ENCODE assay signal across 5 cellular contexts in genomic region chr2:37806004-37806403, GRCh38.
DNase-seq lines count a peak whose midpoint lies in the region; ATAC-seq, FAIRE-seq and TF ChIP-seq lines count a peak whose summit lies in the region.
"Not testable (repeated sequence)": the region's sequence is repeated elsewhere in the genome, so short reads cannot be mapped to it uniquely, and the experiment has no call there.

No MANE protein-coding gene starts in this region.

- not testable (repeated sequence) for H3K27ac ChIP-seq in IMR-90 (ENCODE audit: insufficient read depth, low read length); mesenchymal stem cell (ENCODE audit: low read length, poor library complexity, severe bottlenecking)

- H3K4me3 ChIP-seq in IMR-90 (ENCODE audit: insufficient read depth, low read depth, low read length); mesenchymal stem cell (ENCODE audit: insufficient read depth in 1 of 2, low read depth in 1 of 2, low read length in 2 of 2): not testable (repeated sequence)

- not testable (repeated sequence) for H2BK15ac ChIP-seq in IMR-90 (ENCODE audit: low read depth, low read length); mesenchymal stem cell (ENCODE audit: low read depth, poor library complexity, severe bottlenecking)

- not testable (repeated sequence) for H4K5ac ChIP-seq in IMR-90 (ENCODE audit: low read depth, low read length)

- H2BK12ac ChIP-seq in mesenchymal stem cell (ENCODE audit: low read length in 2 of 2): not testable (repeated sequence)

- dilution Hi-C loops in IMR-90 (cut with HindIII; ENCODE audit: low sequenced_read_pairs, unreplicated experiment): not testable (repeated sequence)

- not testable (repeated sequence) for H2AK9ac ChIP-seq in IMR-90 (replicated peaks; ENCODE audit: low read depth, low read length, poor library complexity)

- not testable (repeated sequence) for H3K9me3 ChIP-seq in IMR-90 (ENCODE audit: control insufficient read depth, insufficient read depth, low read length); mesenchymal stem cell (ENCODE audit: control insufficient read depth, low read length)

- POLR2A ChIA-PET in IMR-90 (lab: Charles Lee; ENCODE audit: unreplicated experiment): not testable (repeated sequence)

- not testable (repeated sequence) for DNase-seq in HTR-8/SVneo (ENCODE audit: insufficient read length, low spot score); IMR-90; mesenchymal stem cell
- DNase-seq in RPMI7951 (ENCODE audit: low read depth) (peak; percentile 55), myocyte (ENCODE audit: low read depth) (peak; percentile 65)

- not testable (repeated sequence) for TF ChIP-seq RAD21 in IMR-90 (IDR thresholded peaks at IDR 0.05; ENCODE audit: low read length)

- not testable (repeated sequence) for H3K27me3 ChIP-seq in IMR-90 (ENCODE audit: control insufficient read depth, insufficient read depth, low read length); mesenchymal stem cell (ENCODE audit: control insufficient read depth in 1 of 2, insufficient read depth in 1 of 2, low read length in 2 of 2)

- peak overlapping the region; percentile 50 for H2BK120ac ChIP-seq in IMR-90 (ENCODE audit: low read depth, low read length)
- H2BK120ac ChIP-seq in mesenchymal stem cell (ENCODE audit: low read depth, low read length): not testable (repeated sequence)

- H3K18ac ChIP-seq in IMR-90 (ENCODE audit: low read depth, low read length) (0 out of 2 replicates have a peak overlapping the region, but pooled peaks have one; percentile 13), mesenchymal stem cell (ENCODE audit: low read depth in 1 of 2, low read length in 2 of 2) (peak overlapping the region in 1 of 2 experiments; percentile 18)

- BruUV-seq in IMR-90 (replicated peaks; lab: Mats Ljungman, UMichigan): not testable (repeated sequence)

- H3K14ac ChIP-seq in IMR-90 (replicated peaks; ENCODE audit: low read depth, low read length); mesenchymal stem cell (ENCODE audit: low read length in 2 of 2): not testable (repeated sequence)

- not testable (repeated sequence) for H3K56ac ChIP-seq in IMR-90 (ENCODE audit: extremely low read depth, insufficient read depth, low read length)

- intact Hi-C loops in IMR-90 (cut with micrococcal nuclease): not testable (repeated sequence)

- not testable (repeated sequence) for TF ChIP-seq POLR2A in IMR-90 (IDR thresholded peaks at IDR 0.05; ENCODE audit: low read depth, low read length)

- H3K4ac ChIP-seq in IMR-90 (ENCODE audit: low read depth, low read length); mesenchymal stem cell (ENCODE audit: low read depth in 1 of 2, low read length in 2 of 2): not testable (repeated sequence)

- not testable (repeated sequence) for ATAC-seq in IMR-90 (ENCODE audit: low read depth)

- H2BK20ac ChIP-seq in IMR-90 (ENCODE audit: low read depth, low read length): peak overlapping the region; percentile 43; the same call in 1 of the 2 replicates

- not testable (repeated sequence) for H4K20me1 ChIP-seq in IMR-90 (ENCODE audit: insufficient read depth, low read length)

- H4K8ac ChIP-seq in IMR-90 (ENCODE audit: low read depth in 2 of 2, low read length in 2 of 2): not testable (repeated sequence)
- H4K8ac ChIP-seq in mesenchymal stem cell (ENCODE audit: low read length): peak overlapping the region; percentile 15

- not testable (repeated sequence) for H3K36me3 ChIP-seq in IMR-90 (ENCODE audit: control insufficient read depth, insufficient read depth, low read length); mesenchymal stem cell (ENCODE audit: control insufficient read depth in 1 of 2, insufficient read depth in 2 of 2, low read depth in 1 of 2, low read length in 2 of 2)

- H2AFZ ChIP-seq in IMR-90 (replicated peaks; ENCODE audit: low read length, poor library complexity); mesenchymal stem cell (ENCODE audit: low read depth, low read length): not testable (repeated sequence)

- H3K9ac ChIP-seq in IMR-90 (ENCODE audit: low read depth, low read length); mesenchymal stem cell (ENCODE audit: low read length): not testable (repeated sequence)

- H2BK5ac ChIP-seq in IMR-90 (ENCODE audit: low read depth, low read length, poor library complexity, severe bottlenecking): peak overlapping the region; percentile 33
- not testable (repeated sequence) for H2BK5ac ChIP-seq in mesenchymal stem cell (ENCODE audit: low read depth, low read length, poor library complexity, severe bottlenecking)

- H3K79me1 ChIP-seq in IMR-90 (ENCODE audit: low read depth in 1 of 2, low read length in 2 of 2): peaks cover 3 to 11% of the 10 kb centered on the region in 2 experiments; a peak in 2 of 4 replicates
- H3K79me1 ChIP-seq in mesenchymal stem cell (replicated peaks; ENCODE audit: low read length, poor library complexity, severe bottlenecking): not testable (repeated sequence)

- H2AK5ac ChIP-seq in IMR-90 (ENCODE audit: low read depth, low read length); mesenchymal stem cell (ENCODE audit: low read length, severe bottlenecking): not testable (repeated sequence)

- not testable (repeated sequence) for H4K91ac ChIP-seq in IMR-90 (ENCODE audit: insufficient read depth, low read depth, low read length); mesenchymal stem cell (ENCODE audit: low read length)

- not testable (repeated sequence) for H3K9me1 ChIP-seq in IMR-90 (ENCODE audit: insufficient read depth, low read length)

- in situ Hi-C loops in IMR-90 (cut with MboI; ENCODE audit: low sequenced_read_pairs): not testable (repeated sequence)

- H3K4me1 ChIP-seq in IMR-90 (ENCODE audit: control insufficient read depth, insufficient read depth, low read length): peaks cover 23% of the 10 kb centered on the region
- H3K4me1 ChIP-seq in mesenchymal stem cell (ENCODE audit: control insufficient read depth, insufficient read depth, low read depth, low read length): not testable (repeated sequence)

- FAIRE-seq in HTR-8/SVneo (lab: Jason Lieb, UNC): peak; percentile 46

- TF ChIP-seq CTCF in IMR-90 (conservative IDR thresholded peaks at IDR 0.05; ENCODE audit: low read depth, low read length): not testable (repeated sequence)

- CTCF ChIA-PET in IMR-90 (lab: Yijun Ruan, JAX): not testable (repeated sequence)

- no CpG with 5 or more reads among the region's 2 CpGs for WGBS in IMR-90 (ENCODE audit: extremely low coverage in 2 of 2, insufficient read length in 1 of 2), 2 experiments
- 100% methylated on average over 1 of the region's 2 CpGs for WGBS in mesenchymal stem cell

- not testable (repeated sequence) for H3K23ac ChIP-seq in IMR-90 (ENCODE audit: low read depth, low read length); mesenchymal stem cell (ENCODE audit: low read length in 2 of 2)

- not testable (repeated sequence) for H3K4me2 ChIP-seq in IMR-90 (ENCODE audit: low read depth, low read length); mesenchymal stem cell (ENCODE audit: low read length, poor library complexity, severe bottlenecking)
